ENCODE assay signal across 1 cellular context in genomic region chr4:168480991-168481588, GRCh38.
TF ChIP-seq lines count a peak whose summit lies in the region.

No MANE protein-coding gene starts in this region.

TF ChIP-seq in SK-N-SH, 30 proteins besides CTCF, POLR2A, EP300 and RAD21 (continued from another document):
- TF ChIP-seq REST (IDR thresholded peaks at IDR 0.05; ENCODE audit: low read depth, low read length) (no peak), ELF1 (IDR thresholded peaks at IDR 0.05) (peak; percentile 60; the same call in 1 of the 2 replicates), NRF1 (IDR thresholded peaks at IDR 0.05; ENCODE audit: low read depth, low read length) (no peak), RCOR1 (IDR thresholded peaks at IDR 0.05; ENCODE audit: low read length) (no peak), CHD2 (IDR thresholded peaks at IDR 0.05; ENCODE audit: low read length, partially characterized antibody) (no peak), FOSL2 (IDR thresholded peaks at IDR 0.05; ENCODE audit: borderline replicate concordance, low read depth) (peak; percentile 91), FOXM1 (IDR thresholded peaks at IDR 0.05; ENCODE audit: low read depth) (no peak), MAX (IDR thresholded peaks at IDR 0.05; ENCODE audit: low read depth) (peak; percentile 25; the same call in 1 of the 2 replicates), MEF2A (IDR thresholded peaks at IDR 0.05; ENCODE audit: borderline replicate concordance, low read depth) (no peak), MXI1 (IDR thresholded peaks at IDR 0.05; ENCODE audit: low read depth, low read length) (no peak), RXRA (IDR thresholded peaks at IDR 0.05; ENCODE audit: borderline replicate concordance, low read depth) (peak; percentile 37; the same call in 1 of the 2 replicates), FOXJ3 (CRISPR knock-in tag; IDR thresholded peaks at IDR 0.05) (no peak), JUND (IDR thresholded peaks at IDR 0.05) (peak; percentile 83), TCF12 (IDR thresholded peaks at IDR 0.05) (peak; percentile 45)
- TF ChIP-seq, protein P1, sequence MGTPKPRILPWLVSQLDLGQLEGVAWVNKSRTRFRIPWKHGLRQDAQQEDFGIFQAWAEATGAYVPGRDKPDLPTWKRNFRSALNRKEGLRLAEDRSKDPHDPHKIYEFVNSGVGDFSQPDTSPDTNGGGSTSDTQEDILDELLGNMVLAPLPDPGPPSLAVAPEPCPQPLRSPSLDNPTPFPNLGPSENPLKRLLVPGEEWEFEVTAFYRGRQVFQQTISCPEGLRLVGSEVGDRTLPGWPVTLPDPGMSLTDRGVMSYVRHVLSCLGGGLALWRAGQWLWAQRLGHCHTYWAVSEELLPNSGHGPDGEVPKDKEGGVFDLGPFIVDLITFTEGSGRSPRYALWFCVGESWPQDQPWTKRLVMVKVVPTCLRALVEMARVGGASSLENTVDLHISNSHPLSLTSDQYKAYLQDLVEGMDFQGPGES (IDR thresholded peaks at IDR 0.05; ENCODE audit: low read depth, low read length) = no peak
- TF ChIP-seq, protein P2, sequence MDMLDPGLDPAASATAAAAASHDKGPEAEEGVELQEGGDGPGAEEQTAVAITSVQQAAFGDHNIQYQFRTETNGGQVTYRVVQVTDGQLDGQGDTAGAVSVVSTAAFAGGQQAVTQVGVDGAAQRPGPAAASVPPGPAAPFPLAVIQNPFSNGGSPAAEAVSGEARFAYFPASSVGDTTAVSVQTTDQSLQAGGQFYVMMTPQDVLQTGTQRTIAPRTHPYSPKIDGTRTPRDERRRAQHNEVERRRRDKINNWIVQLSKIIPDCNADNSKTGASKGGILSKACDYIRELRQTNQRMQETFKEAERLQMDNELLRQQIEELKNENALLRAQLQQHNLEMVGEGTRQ (IDR thresholded peaks at IDR 0.05; ENCODE audit: borderline replicate concordance, low read depth, low read length) = no peak
TF ChIP-seq in SK-N-SH: peak in this region for 11.
